8 cellular contexts compared by ENCODE assay signal in genomic region chr6:25556516-25556915, GRCh38.
A peak's percentile ranks its signal among the peaks of the same experiment; 100 is the strongest.
DNase-seq lines count a peak whose midpoint lies in the region; ATAC-seq, FAIRE-seq and TF ChIP-seq lines count a peak whose summit lies in the region.

No MANE protein-coding gene starts in this region.

- POLR2A ChIA-PET in AG04449 (lab: Yijun Ruan, JAX): no interaction called here

- ATAC-seq in GM21515 (IDR thresholded peaks at IDR 0.05; ENCODE audit: unreplicated experiment) (peak; percentile 56), GM18873 (IDR thresholded peaks at IDR 0.05; ENCODE audit: low FRiP score, unreplicated experiment) (no peak)

- no peaks in the 10 kb centered on the region for H4K20me1 ChIP-seq in keratinocyte (ENCODE audit: control insufficient read depth, extremely low read depth, insufficient read depth, low read length)

- peak; percentile 77 for TF ChIP-seq CTCF in AG04449 (IDR thresholded peaks at IDR 0.05; ENCODE audit: insufficient read depth, low read length, missing control alignments)
- peak; percentile 84 for TF ChIP-seq CTCF in cardiac fibroblast (IDR thresholded peaks at IDR 0.05; ENCODE audit: low read depth, low read length)
- TF ChIP-seq CTCF in keratinocyte (optimal IDR thresholded peaks at IDR 0.05 in 1 of 3, IDR thresholded peaks at IDR 0.05 in 1 of 3, conservative IDR thresholded peaks at IDR 0.05 in 1 of 3; ENCODE audit: extremely low read depth in 1 of 3, insufficient read depth in 2 of 3, low read length in 3 of 3): peak; percentile 79 to 88 (median 85)

- H3K27ac ChIP-seq in keratinocyte (ENCODE audit: control insufficient read depth, insufficient read depth, low read length): no peak overlapping the region

- dilution Hi-C loops in keratinocyte (cut with MboI; ENCODE audit: extremely low pct_ligation_motif_present, low sequenced_read_pairs): no loop called here

- H2AFZ ChIP-seq in keratinocyte (ENCODE audit: control insufficient read depth, low read length): peak overlapping the region; percentile 45

- no peaks in the 10 kb centered on the region for H3K9me1 ChIP-seq in keratinocyte (ENCODE audit: control insufficient read depth, extremely low read depth, insufficient read depth, low read length)

- no peak overlapping the region for H3K4me2 ChIP-seq in keratinocyte (ENCODE audit: control insufficient read depth, extremely low read depth, insufficient read depth, low read depth, low read length)

- H3K27me3 ChIP-seq in keratinocyte (ENCODE audit: control insufficient read depth, extremely low read depth, insufficient read depth, low read length): no peaks in the 10 kb centered on the region

- DNase-seq in AG04449 (ENCODE audit: low read depth, low spot score) (peak; percentile 12), NCI-H2196 (lab: John Stamatoyannopoulos, UW; ENCODE audit: unreplicated experiment) (peak; percentile 76), cardiac fibroblast (ENCODE audit: low read depth in 2 of 2) (peak; percentile 85 to 87), keratinocyte (ENCODE audit: low read depth, low spot score) (peak; percentile 33)
- peak; percentile 41 to 66 (median 64) for DNase-seq in activated CD4-positive, CD25-positive, alpha-beta regulatory T cell (lab: John Stamatoyannopoulos, UW)
- peak; percentile 74 for DNase-seq in stimulated activated CD4-positive, alpha-beta T cell treated with anti-CD3 and anti-CD28 coated beads, Interleukin-1b, Interleukin-23, amount 100 ng/mL, for 48 hours

- no peaks in the 10 kb centered on the region for H3K9me3 ChIP-seq in keratinocyte (ENCODE audit: control insufficient read depth, low read depth, low read length)

- no peaks in the 10 kb centered on the region for H3K4me1 ChIP-seq in keratinocyte (ENCODE audit: control insufficient read depth, extremely low read depth, insufficient read depth, low read length)

- peak; percentile 96 for FAIRE-seq in keratinocyte (lab: Jason Lieb, UNC)

- CTCF ChIA-PET in AG04449 (lab: Yijun Ruan, JAX): interaction anchor here (0.7 to 7.4 kb wide), 35 partner anchors 9 to 393 kb away, joined by 3 to 124 read pairs (median 4); partner anchors contain the start of gene CARMIL1

- no peaks in the 10 kb centered on the region for H3K36me3 ChIP-seq in keratinocyte (ENCODE audit: control insufficient read depth in 2 of 2, extremely low read depth in 1 of 2, insufficient read depth in 2 of 2, low read length in 2 of 2)

- H3K9ac ChIP-seq in keratinocyte (ENCODE audit: control insufficient read depth, extremely low read depth, insufficient read depth, low read length): no peak overlapping the region

- H3K79me2 ChIP-seq in keratinocyte (ENCODE audit: control insufficient read depth, insufficient read depth, low read length): no peaks in the 10 kb centered on the region

- H3K4me3 ChIP-seq in AG04449 (ENCODE audit: low read depth, low read length) (no peak overlapping the region), cardiac fibroblast (replicated peaks in 1 of 2; ENCODE audit: low read depth in 2 of 2, low read length in 2 of 2) (no peak overlapping the region), keratinocyte (ENCODE audit: control insufficient read depth in 2 of 3, extremely low read depth in 1 of 3, insufficient read depth in 2 of 3, low read depth in 1 of 3, low read length in 3 of 3) (no peak overlapping the region)

Comparison
In these comparisons a context has a peak if more than half of its experiments do, and no peak if none do; other contexts are left out.
1. DNase-seq: peak in every context shown above with its lines; median percentile 86 in cardiac fibroblast; 76 in NCI-H2196; 74 in stimulated activated CD4-positive, alpha-beta T cell treated with anti-CD3 and anti-CD28 coated beads, Interleukin-1b, Interleukin-23, amount 100 ng/mL, for 48 hours; 64 in activated CD4-positive, CD25-positive, alpha-beta regulatory T cell; 33 in keratinocyte; 12 in AG04449.